In the genomic region with DNA sequence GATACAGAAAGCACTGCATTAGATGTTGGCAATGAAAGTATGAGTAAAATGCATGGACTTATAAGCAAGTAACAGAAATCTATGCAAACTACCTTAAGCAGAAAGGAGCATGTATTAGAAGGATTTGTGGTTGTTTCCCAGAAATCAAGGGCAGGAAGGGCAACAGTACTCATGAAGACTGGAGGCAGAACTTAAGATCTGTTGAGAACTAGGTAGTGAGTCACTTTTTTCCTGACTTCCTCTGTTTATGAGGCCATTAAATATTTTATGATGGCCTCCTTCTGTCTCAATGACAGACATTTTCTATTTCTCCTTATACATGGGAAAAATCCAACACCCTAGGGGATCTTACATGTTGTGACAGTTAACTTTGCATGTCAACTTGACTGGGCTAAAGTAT, we compare ENCODE assay signal across 15 cellular contexts.
"Had no signal": no experiment of that assay in that cellular context is flagged by ENCODE, and none has a peak within 500 bp of the region (broad histone marks: within the 10 kb centered on the region; RNA-seq: fewer than 3 reads in every experiment).

No MANE protein-coding gene starts in this region.

- H3K9me3 Mint-ChIP-seq: natural killer cell; stimulated activated naive B cell treated with anti-CD40 and anti-IgM and Interleukin-4, amounts not matched to agents 10 μg/mL and 1 μg/mL and 100 μg/mL, for 72 hours had no signal

- H3K4me3 Mint-ChIP-seq: activated naive CD8-positive, alpha-beta T cell treated with anti-CD3 and anti-CD28 coated beads, Interleukin-2, amount 10 ng/mL, durations not matched to agents 7 days and 5 days; natural killer cell; stimulated activated naive B cell treated with anti-CD40 and anti-IgM and Interleukin-4, amounts not matched to agents 10 μg/mL and 1 μg/mL and 100 μg/mL, for 72 hours; T-helper 17 cell; type B pancreatic cell had no signal

- H3K27ac Mint-ChIP-seq: activated naive CD8-positive, alpha-beta T cell treated with anti-CD3 and anti-CD28 coated beads, Interleukin-2, amount 10 ng/mL, durations not matched to agents 7 days and 5 days; natural killer cell; stimulated activated naive B cell treated with anti-CD40 and anti-IgM and Interleukin-4, amounts not matched to agents 10 μg/mL and 1 μg/mL and 100 μg/mL, for 72 hours; T-helper 17 cell; type B pancreatic cell had no signal

- FAIRE-seq: bronchial epithelial cell had no signal

- H3K27ac ChIP-seq: ascending aorta, esophagus squamous epithelium, foreskin keratinocyte, right atrium auricular region, suprapubic skin had no signal

- H3K4me3 ChIP-seq: ascending aorta, esophagus squamous epithelium, right atrium auricular region, suprapubic skin had no signal

- H3K27me3 Mint-ChIP-seq: activated naive CD8-positive, alpha-beta T cell treated with anti-CD3 and anti-CD28 coated beads, Interleukin-2, amount 10 ng/mL, durations not matched to agents 7 days and 5 days; T-helper 17 cell; type B pancreatic cell had no signal

- H3K36me3 Mint-ChIP-seq: activated naive CD8-positive, alpha-beta T cell treated with anti-CD3 and anti-CD28 coated beads, Interleukin-2, amount 10 ng/mL, durations not matched to agents 7 days and 5 days; natural killer cell; type B pancreatic cell had no signal

- DNase-seq: activated CD8-positive, alpha-beta memory T cell treated with anti-CD3 and anti-CD28 coated beads for 24 hours; activated effector memory CD4-positive, alpha-beta T cell treated with anti-CD3 and anti-CD28 coated beads, Interleukin-2, amount 50 U/mL, for 16 hours; activated naive CD8-positive, alpha-beta T cell treated with anti-CD3 and anti-CD28 coated beads, Interleukin-2, amount 10 ng/mL, durations not matched to agents 7 days and 5 days; esophagus squamous epithelium; foreskin keratinocyte; natural killer cell; posterior cingulate gyrus; SK-N-SH; stimulated activated naive B cell treated with anti-CD40 and anti-IgM and Interleukin-4, amounts not matched to agents 10 μg/mL and 1 μg/mL and 100 μg/mL, for 72 hours; T-helper 17 cell had no signal

- ATAC-seq: foreskin keratinocyte; natural killer cell; stimulated activated naive B cell treated with anti-CD40 and anti-IgM and Interleukin-4, amounts not matched to agents 10 μg/mL and 1 μg/mL and 100 μg/mL, for 72 hours; T-helper 17 cell had no signal
